Comparison of ENCODE assay signal across 21 cellular contexts in genomic region chr12:51546102-51546501, GRCh38. TPM values are rescaled to one million over a fixed set of nuclear protein-coding genes. Genes with fewer than 3 reads are reported as not detected.
DNase-seq lines count a peak whose midpoint lies in the region; ATAC-seq and TF ChIP-seq lines count a peak whose summit lies in the region.
"Had no signal": no experiment of that assay in that cellular context is flagged by ENCODE, and none has a peak within 500 bp of the region (broad histone marks: within the 10 kb centered on the region; RNA-seq: fewer than 3 reads in every experiment).

No MANE protein-coding gene starts in this region.

- H3K9me3 ChIP-seq in PC-3 (ENCODE audit: low read length), result no peaks in the 10 kb centered on the region
- H3K9me3 ChIP-seq: BE2C had no signal

- H3K36me3 ChIP-seq in PC-3 (ENCODE audit: low read depth, low read length), result no peaks in the 10 kb centered on the region
- H3K36me3 ChIP-seq: BE2C, BLaER1 had no signal

- peaks cover 4% of the 10 kb centered on the region for H3K36me3 Mint-ChIP-seq in glutamatergic neuron (ENCODE audit: unreplicated experiment)
- H3K36me3 Mint-ChIP-seq: CD14-positive monocyte; CD4-positive, alpha-beta memory T cell; CD4-positive, CD25-positive, alpha-beta regulatory T cell; CD8-positive, alpha-beta memory T cell had no signal

- H3F3A ChIP-seq in PC-3 (ENCODE audit: low read length, unreplicated experiment), result no peaks in the 10 kb centered on the region

- H3K4me1 Mint-ChIP-seq in glutamatergic neuron (ENCODE audit: low read depth, unreplicated experiment), result peaks cover 39% of the 10 kb centered on the region
- H3K4me1 Mint-ChIP-seq: CD14-positive monocyte; CD4-positive, alpha-beta memory T cell; CD4-positive, CD25-positive, alpha-beta regulatory T cell; CD8-positive, alpha-beta memory T cell had no signal

- no peak overlapping the region for H3K27ac ChIP-seq in PC-3 (ENCODE audit: low read length)
- H3K27ac ChIP-seq: BLaER1 had no signal

- H3K9ac ChIP-seq in PC-3 (ENCODE audit: low read length), result no peak overlapping the region
- H3K9ac ChIP-seq: BLaER1 had no signal

- POLR2A ChIA-PET in PC-3 (lab: Charles Lee; ENCODE audit: unreplicated experiment), result interaction anchor here (0.6 to 0.7 kb wide), 2 partner anchors 15 to 44 kb away, joined by 3 to 5 read pairs; no protein-coding TSS in a partner anchor

- no peak overlapping the region for H3K4me3 ChIP-seq in PC-3 (ENCODE audit: low read length)
- H3K4me3 ChIP-seq: BLaER1 had no signal

- H3K27me3 Mint-ChIP-seq in glutamatergic neuron (ENCODE audit: unreplicated experiment), result peaks cover 10% of the 10 kb centered on the region

- H3K4me3 Mint-ChIP-seq in glutamatergic neuron (ENCODE audit: unreplicated experiment), result no peak overlapping the region
- H3K4me3 Mint-ChIP-seq: CD14-positive monocyte; CD4-positive, alpha-beta memory T cell; CD4-positive, CD25-positive, alpha-beta regulatory T cell; CD8-positive, alpha-beta memory T cell had no signal

- no peaks in the 10 kb centered on the region for H4K20me1 ChIP-seq in PC-3 (ENCODE audit: low read length)
- H4K20me1 ChIP-seq: BLaER1 had no signal

- peak; percentile 36 for DNase-seq in PC-3
- no peak for DNase-seq in glutamatergic neuron
- DNase-seq: 8988T; ACHN; BE2C; C1 segment of cervical spinal cord; CD4-positive, alpha-beta memory T cell; CD4-positive, CD25-positive, alpha-beta regulatory T cell; CD8-positive, alpha-beta memory T cell; COR-L47; DMS 273 treated with DMSO at 0.1 percent for 48 hours; DMS153; DMS53; DMS79; DND-41; GF-D8 had no signal

- BruUV-seq in PC-3 (replicated peaks; lab: Mats Ljungman, UMichigan), result no TSS peak

- intact Hi-C loops in PC-3 (cut with micrococcal nuclease), result loop anchor here (2.0 kb wide), 1 partner anchor 133 kb away; no protein-coding TSS in a partner anchor

- CTCF ChIA-PET in PC-3 (lab: Charles Lee), result no interaction called here

- ATAC-seq in PC-3, result peak; percentile 90
- no peak for ATAC-seq in HG03457 (IDR thresholded peaks at IDR 0.05; ENCODE audit: unreplicated experiment)
- ATAC-seq in HG03097 (IDR thresholded peaks at IDR 0.05; ENCODE audit: low FRiP score, unreplicated experiment), result no peak
- ATAC-seq in HG02623 (IDR thresholded peaks at IDR 0.05; ENCODE audit: unreplicated experiment), result no peak

- no peaks in the 10 kb centered on the region for H3K27me3 ChIP-seq in PC-3 (ENCODE audit: low read length)
- H3K27me3 ChIP-seq: BE2C, BLaER1 had no signal

- no peak overlapping the region for H2AFZ ChIP-seq in PC-3 (ENCODE audit: low read length)

- H3K9me2 ChIP-seq in PC-3 (replicated peaks; ENCODE audit: low read length), result no peaks in the 10 kb centered on the region

- H3K4me1 ChIP-seq in PC-3 (ENCODE audit: insufficient read depth, low read length), result no peaks in the 10 kb centered on the region
- H3K4me1 ChIP-seq: BE2C, BLaER1 had no signal

- TF ChIP-seq CTCF in PC-3 (conservative IDR thresholded peaks at IDR 0.05; ENCODE audit: low read depth, low read length) (no peak), glutamatergic neuron (IDR thresholded peaks at IDR 0.05; ENCODE audit: partially characterized antibody, unreplicated experiment) (no peak)

- H3K9me3 Mint-ChIP-seq in glutamatergic neuron (ENCODE audit: unreplicated experiment), result peaks cover 4% of the 10 kb centered on the region

- H3K79me2 ChIP-seq in PC-3 (ENCODE audit: low read length), result no peaks in the 10 kb centered on the region

- H3K27ac Mint-ChIP-seq in glutamatergic neuron (ENCODE audit: unreplicated experiment), result peak overlapping the region; percentile 69
- H3K27ac Mint-ChIP-seq: CD14-positive monocyte; CD4-positive, alpha-beta memory T cell; CD4-positive, CD25-positive, alpha-beta regulatory T cell; CD8-positive, alpha-beta memory T cell had no signal

- no peak overlapping the region for H3K4me2 ChIP-seq in PC-3 (ENCODE audit: low read length)
- H3K4me2 ChIP-seq: BLaER1 had no signal

RNA-seq across cellular contexts. Expression of gene SCN8A, which starts 44.9 kb away (rescaled TPM):
- total RNA-seq in PC-3 (2014; rRNA removed), result 10.7 and 12.7 TPM in 2 replicates
- total RNA-seq in glutamatergic neuron (ENCODE audit: unreplicated experiment), result 47.6 TPM
